33 cellular contexts compared by ENCODE assay signal in genomic region chr3:963755-964154, GRCh38.
"Had no signal": no experiment of that assay in that cellular context is flagged by ENCODE, and none has a peak within 500 bp of the region (broad histone marks: within the 10 kb centered on the region; RNA-seq: fewer than 3 reads in every experiment).

No MANE protein-coding gene starts in this region.

- H3K27me3 ChIP-seq: ascending aorta, breast epithelium, cardiac muscle cell, esophagus muscularis mucosa, foreskin keratinocyte, gastrocnemius medialis had no signal

- H3K9me3 ChIP-seq: ascending aorta, breast epithelium, esophagus muscularis mucosa, gastrocnemius medialis had no signal

- H3K4me1 ChIP-seq: ascending aorta, breast epithelium, esophagus muscularis mucosa, foreskin keratinocyte, gastrocnemius medialis had no signal

- DNase-seq: activated CD4-positive, alpha-beta memory T cell treated with anti-CD3 and anti-CD28 coated beads, Interleukin-2, amount 10 ng/mL, durations not matched to agents 7 days and 5 days; activated CD4-positive, alpha-beta T cell treated with anti-CD3 and anti-CD28 coated beads for 1 hour; activated CD4-positive, alpha-beta T cell treated with anti-CD3 and anti-CD28 coated beads for 4 hours; activated CD4-positive, alpha-beta T cell treated with anti-CD3 and anti-CD28 coated beads, Interleukin-2, amount 10 ng/mL, durations not matched to agents 7 days and 5 days; activated CD4-positive, alpha-beta T cell treated with anti-CD3 and anti-CD28 coated beads, Interleukin-2, amount 50 U/mL, for 4 hours; activated CD4-positive, CD25-positive, alpha-beta regulatory T cell; activated CD8-positive, alpha-beta memory T cell treated with anti-CD3 and anti-CD28 coated beads, Interleukin-2, amount 50 U/mL, for 48 hours; activated gamma-delta T cell; activated naive CD4-positive, alpha-beta T cell; activated naive CD4-positive, alpha-beta T cell treated with anti-CD3 and anti-CD28 coated beads, Interleukin-2, amount 10 ng/mL, durations not matched to agents 7 days and 5 days; activated naive CD8-positive, alpha-beta T cell treated with anti-CD3 and anti-CD28 coated beads, Interleukin-2, amount 10 ng/mL, durations not matched to agents 7 days and 5 days; activated T-cell treated with anti-CD3 and anti-CD28 coated beads for 4 hours; activated T-cell treated with anti-CD3 and anti-CD28 coated beads, Interleukin-2, amount 50 U/mL, for 24 hours; activated T-cell treated with anti-CD3 and anti-CD28 coated beads, Interleukin-2, amount 50 U/mL, for 72 hours; dermis blood vessel endothelial cell; effector CD4-positive, alpha-beta T cell; effector memory CD8-positive, alpha-beta T cell; erythroblast; gastrocnemius medialis; glutamatergic neuron; SW 1271; T-cell; T1000 had no signal

- H3K4me3 ChIP-seq: ascending aorta, breast epithelium, cardiac muscle cell, coronary artery, esophagus muscularis mucosa, gastrocnemius medialis had no signal

- ATAC-seq: activated naive CD4-positive, alpha-beta T cell treated with anti-CD3 and anti-CD28 coated beads, Interleukin-2, amount 50 U/mL, for 72 hours; activated T-cell treated with anti-CD3 and anti-CD28 coated beads, Interleukin-2, amount 50 U/mL, for 72 hours; effector memory CD8-positive, alpha-beta T cell; gastrocnemius medialis; T-cell had no signal

- H3K27me3 Mint-ChIP-seq: activated CD4-positive, alpha-beta memory T cell treated with anti-CD3 and anti-CD28 coated beads, Interleukin-2, amount 10 ng/mL, durations not matched to agents 7 days and 5 days; activated CD4-positive, alpha-beta T cell treated with anti-CD3 and anti-CD28 coated beads, Interleukin-2, amount 10 ng/mL, durations not matched to agents 7 days and 5 days; activated naive CD4-positive, alpha-beta T cell treated with anti-CD3 and anti-CD28 coated beads, Interleukin-2, amount 10 ng/mL, durations not matched to agents 7 days and 5 days; activated naive CD8-positive, alpha-beta T cell treated with anti-CD3 and anti-CD28 coated beads, Interleukin-2, amount 10 ng/mL, durations not matched to agents 7 days and 5 days; activated T-cell treated with anti-CD3 and anti-CD28 coated beads, Interleukin-2, amount 50 U/mL, for 24 hours; central memory CD8-positive, alpha-beta T cell; effector memory CD8-positive, alpha-beta T cell; T-cell had no signal

- H3K36me3 ChIP-seq: ascending aorta, breast epithelium, cardiac muscle cell, esophagus muscularis mucosa, gastrocnemius medialis had no signal

- H3K4me1 Mint-ChIP-seq: activated CD4-positive, alpha-beta memory T cell treated with anti-CD3 and anti-CD28 coated beads, Interleukin-2, amount 10 ng/mL, durations not matched to agents 7 days and 5 days; activated CD4-positive, alpha-beta T cell treated with anti-CD3 and anti-CD28 coated beads, Interleukin-2, amount 10 ng/mL, durations not matched to agents 7 days and 5 days; activated naive CD4-positive, alpha-beta T cell treated with anti-CD3 and anti-CD28 coated beads, Interleukin-2, amount 10 ng/mL, durations not matched to agents 7 days and 5 days; activated naive CD8-positive, alpha-beta T cell treated with anti-CD3 and anti-CD28 coated beads, Interleukin-2, amount 10 ng/mL, durations not matched to agents 7 days and 5 days; central memory CD8-positive, alpha-beta T cell; T-cell had no signal

- H3K27ac Mint-ChIP-seq: activated CD4-positive, alpha-beta memory T cell treated with anti-CD3 and anti-CD28 coated beads, Interleukin-2, amount 10 ng/mL, durations not matched to agents 7 days and 5 days; activated CD4-positive, alpha-beta T cell treated with anti-CD3 and anti-CD28 coated beads, Interleukin-2, amount 10 ng/mL, durations not matched to agents 7 days and 5 days; activated naive CD4-positive, alpha-beta T cell treated with anti-CD3 and anti-CD28 coated beads, Interleukin-2, amount 10 ng/mL, durations not matched to agents 7 days and 5 days; activated naive CD4-positive, alpha-beta T cell treated with anti-CD3 and anti-CD28 coated beads, Interleukin-2, amount 50 U/mL, for 72 hours; activated naive CD8-positive, alpha-beta T cell treated with anti-CD3 and anti-CD28 coated beads, Interleukin-2, amount 10 ng/mL, durations not matched to agents 7 days and 5 days; activated T-cell treated with anti-CD3 and anti-CD28 coated beads, Interleukin-2, amount 50 U/mL, for 24 hours; activated T-cell treated with anti-CD3 and anti-CD28 coated beads, Interleukin-2, amount 50 U/mL, for 72 hours; brain; effector memory CD8-positive, alpha-beta T cell; T-cell; T-helper 1 cell treated with Interleukin-12 subunit alpha and Interleukin-12 subunit beta and Interleukin-4 antibody, amounts not matched to agents 30 μg/mL and 1 μg/mL, for 36 hours had no signal

- H3K4me3 Mint-ChIP-seq: activated CD4-positive, alpha-beta memory T cell treated with anti-CD3 and anti-CD28 coated beads, Interleukin-2, amount 10 ng/mL, durations not matched to agents 7 days and 5 days; activated CD4-positive, alpha-beta T cell treated with anti-CD3 and anti-CD28 coated beads, Interleukin-2, amount 10 ng/mL, durations not matched to agents 7 days and 5 days; activated naive CD4-positive, alpha-beta T cell treated with anti-CD3 and anti-CD28 coated beads, Interleukin-2, amount 10 ng/mL, durations not matched to agents 7 days and 5 days; activated naive CD8-positive, alpha-beta T cell treated with anti-CD3 and anti-CD28 coated beads, Interleukin-2, amount 10 ng/mL, durations not matched to agents 7 days and 5 days; activated T-cell treated with anti-CD3 and anti-CD28 coated beads, Interleukin-2, amount 50 U/mL, for 24 hours; activated T-cell treated with anti-CD3 and anti-CD28 coated beads, Interleukin-2, amount 50 U/mL, for 72 hours; brain; central memory CD8-positive, alpha-beta T cell; effector memory CD8-positive, alpha-beta T cell; T-cell; T-helper 1 cell treated with Interleukin-12 subunit alpha and Interleukin-12 subunit beta and Interleukin-4 antibody, amounts not matched to agents 30 μg/mL and 1 μg/mL, for 36 hours had no signal

- H3K36me3 Mint-ChIP-seq: activated naive CD8-positive, alpha-beta T cell treated with anti-CD3 and anti-CD28 coated beads, Interleukin-2, amount 10 ng/mL, durations not matched to agents 7 days and 5 days; brain; T-cell had no signal

- H3K27ac ChIP-seq: ascending aorta, breast epithelium, cardiac muscle cell, coronary artery, esophagus muscularis mucosa, foreskin keratinocyte, gastrocnemius medialis had no signal
